In the genomic region with DNA sequence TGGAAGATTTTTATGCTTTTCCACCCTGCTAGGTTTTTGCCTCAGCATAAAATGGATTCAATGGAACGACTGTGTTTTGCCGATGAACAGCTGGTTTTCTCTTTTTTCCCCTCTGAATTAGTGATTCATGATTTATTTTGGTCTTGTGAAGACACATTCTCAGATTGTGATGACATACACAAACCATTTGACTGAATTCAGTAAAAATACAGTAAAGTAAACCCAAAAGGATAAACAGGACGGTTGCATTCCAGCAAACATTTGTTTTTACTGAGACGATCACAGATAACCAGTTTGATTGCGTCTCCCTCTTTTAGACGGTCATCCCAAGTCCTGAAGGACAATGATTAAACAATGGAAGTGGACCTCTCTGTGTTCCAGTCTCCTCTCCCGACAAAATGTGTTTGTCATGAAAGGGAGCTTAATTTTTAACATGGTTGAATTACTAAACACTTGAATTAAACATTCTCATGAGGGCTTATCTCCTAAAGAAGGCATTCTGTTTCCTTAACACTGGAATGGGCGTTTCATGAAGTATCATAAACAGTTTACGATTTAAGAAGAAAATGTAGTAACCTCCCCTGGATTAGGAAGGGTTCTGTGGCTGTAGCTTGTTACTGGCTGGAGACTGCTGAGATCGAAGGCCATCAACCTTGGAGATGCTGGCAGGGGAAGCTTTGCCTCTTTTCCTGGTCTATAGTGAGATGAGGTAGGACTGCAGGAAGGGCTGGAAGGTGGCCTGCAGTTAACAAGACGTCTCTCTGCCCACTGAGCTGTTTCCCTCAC, we compare ENCODE assay signal across 18 cellular contexts.
A peak's percentile ranks its signal among the peaks of the same experiment; 100 is the strongest.
DNase-seq lines count a peak whose midpoint lies in the region; ATAC-seq and TF ChIP-seq lines count a peak whose summit lies in the region.
"Had no signal": no experiment of that assay in that cellular context is flagged by ENCODE, and none has a peak within 500 bp of the region (broad histone marks: within the 10 kb centered on the region; RNA-seq: fewer than 3 reads in every experiment).

No MANE protein-coding gene starts in this region.

- no peak for TF ChIP-seq CTCF in WI38 (IDR thresholded peaks at IDR 0.05; ENCODE audit: low read depth, low read length)

- DNase-seq in AG08396 (ENCODE audit: low spot score) = peak; percentile 31
- DNase-seq in kidney tubule cell (ENCODE audit: low spot score) = peak; percentile 20
- peak; percentile 39 for DNase-seq in renal cortical epithelial cell (ENCODE audit: low read depth)
- DNase-seq in activated naive CD4-positive, alpha-beta T cell treated with anti-CD3 and anti-CD28 coated beads, Interleukin-2, amount 50 U/mL, for 16 hours = no peak
- no peak for DNase-seq in dedifferentiated amniotic fluid mesenchymal stem cell (ENCODE audit: extremely low spot score)
- DNase-seq: C1 segment of cervical spinal cord; CD8-positive, alpha-beta memory T cell; DMS53; MV-4-11; NCI-H1417; NCI-H187; NCI-H2227 treated with DMSO at 0.1 percent for 48 hours; NCI-H510A treated with DMSO at 0.1 percent for 48 hours; SHP77 had no signal

- H3K4me3 ChIP-seq in WI38 (ENCODE audit: low read depth, low read length) = peak overlapping the region; percentile 15
- H3K4me3 ChIP-seq: A549 had no signal

- ATAC-seq in HG02884 (IDR thresholded peaks at IDR 0.05; ENCODE audit: unreplicated experiment) = no peak
- ATAC-seq: A549, HepG2 had no signal

Comparison
In these comparisons a context has a peak if more than half of its experiments do, and no peak if none do; other contexts are left out.
1. DNase-seq: peak in AG08396 (single experiment), kidney tubule cell (single experiment) and renal cortical epithelial cell (single experiment); none in activated naive CD4-positive, alpha-beta T cell treated with anti-CD3 and anti-CD28 coated beads, Interleukin-2, amount 50 U/mL, for 16 hours (single experiment) and dedifferentiated amniotic fluid mesenchymal stem cell (single experiment).